Comparison of ENCODE assay signal across 8 cellular contexts in genomic region chr2:159516241-159516758, GRCh38.
DNase-seq lines count a peak whose midpoint lies in the region; ATAC-seq, FAIRE-seq and TF ChIP-seq lines count a peak whose summit lies in the region.

No MANE protein-coding gene starts in this region.

- peaks cover 3% of the 10 kb centered on the region for H3K36me3 Mint-ChIP-seq in IgD-negative memory B cell

- peak; percentile 5 for DNase-seq in activated CD4-positive, alpha-beta T cell treated with anti-CD3 and anti-CD28 coated beads, Interleukin-2, amount 50 U/mL, for 1 hour
- no peak for DNase-seq in activated CD4-positive, alpha-beta T cell treated with anti-CD3 and anti-CD28 coated beads, Interleukin-2, amount 50 U/mL, for 4 hours
- peak; percentile 9 to 79 for DNase-seq in PC-9
- DNase-seq in cerebellum (ENCODE audit: low spot score) = peak; percentile 41
- peak; percentile 35 for DNase-seq in HepG2 (ENCODE audit: low spot score)
- DNase-seq in suprapubic skin (ENCODE audit: low spot score in 2 of 2) = no peak

- H3K9me3 ChIP-seq in PC-9 (ENCODE audit: insufficient read depth, low read depth) (no peaks in the 10 kb centered on the region), HepG2 (ENCODE audit: low read length) (no peaks in the 10 kb centered on the region), suprapubic skin (no peaks in the 10 kb centered on the region)

- CTCF ChIA-PET in PC-9 (lab: Charles Lee) (no interaction called here), HepG2 (lab: Yijun Ruan, JAX; ENCODE audit: low intra/inter-chr PET ratio, low total read pairs) (no interaction called here)

- intact Hi-C loops in PC-9 (cut with micrococcal nuclease; ENCODE audit: unreplicated experiment) (loop anchor here (1.0 kb wide), 1 partner anchor 196 kb away; the partner anchor contains the start of gene MARCHF7), HepG2 (cut with micrococcal nuclease; ENCODE audit: unreplicated experiment) (loop anchor here (2.0 kb wide), 1 partner anchor 197 kb away; the partner anchor contains the start of gene MARCHF7)

- H3K27me3 Mint-ChIP-seq in IgD-negative memory B cell = no peaks in the 10 kb centered on the region

- no peaks in the 10 kb centered on the region for H3K27me3 ChIP-seq in PC-9 (ENCODE audit: insufficient read depth, low read depth)
- H3K27me3 ChIP-seq in HepG2 (ENCODE audit: control insufficient read depth in 1 of 2, insufficient read depth in 2 of 2, low read length in 2 of 2) = no peaks in the 10 kb centered on the region
- H3K27me3 ChIP-seq in suprapubic skin = no peaks in the 10 kb centered on the region

- H3K4me3 Mint-ChIP-seq in IgD-negative memory B cell = peak overlapping the region; percentile 87 to 96 (median 90)

- no peak for TF ChIP-seq CTCF in PC-9 (conservative IDR thresholded peaks at IDR 0.05)
- TF ChIP-seq CTCF in HepG2 (CRISPR knock-in tag; IDR thresholded peaks at IDR 0.05) = peak; percentile 42
- TF ChIP-seq CTCF in suprapubic skin (IDR thresholded peaks at IDR 0.05) = no peak

- BruUV-seq in PC-9 (replicated peaks; lab: Mats Ljungman, UMichigan) (TSS peak; percentile 50), HepG2 (replicated peaks; lab: Mats Ljungman, UMichigan) (TSS peak; percentile 58)

- H3F3A ChIP-seq in PC-9 (ENCODE audit: insufficient read depth, low read depth) = peaks cover 11% of the 10 kb centered on the region

- H3K9me3 Mint-ChIP-seq in IgD-negative memory B cell = no peaks in the 10 kb centered on the region

- peak overlapping the region; percentile 88 for H3K4me2 ChIP-seq in PC-9
- peak overlapping the region; percentile 72 for H3K4me2 ChIP-seq in HepG2 (ENCODE audit: low read depth, low read length)

- H3K4me1 Mint-ChIP-seq in IgD-negative memory B cell = peaks cover 16 to 21% (median 19%) of the 10 kb centered on the region in 3 donors

- no peak for TF ChIP-seq EP300 in HepG2 (IDR thresholded peaks at IDR 0.05; ENCODE audit: low read depth in 2 of 2, low read length in 2 of 2)
- no peak for TF ChIP-seq EP300 in HepG2 (CRISPR knock-in tag; IDR thresholded peaks at IDR 0.05; ENCODE audit: borderline replicate concordance)
- no peak for TF ChIP-seq EP300 in suprapubic skin (IDR thresholded peaks at IDR 0.05)

- POLR2A ChIA-PET in PC-9 (lab: Charles Lee; ENCODE audit: unreplicated experiment) = no interaction called here
- POLR2A ChIA-PET in HepG2 (lab: Yijun Ruan, JAX) = interaction anchor here (1.4 kb wide), 1 partner anchor 99 kb away, joined by 5 read pairs; no protein-coding TSS in a partner anchor

- H3K27ac Mint-ChIP-seq in IgD-negative memory B cell = peak overlapping the region; percentile 71 to 94 (median 91)

- in situ Hi-C loops in HepG2 (cut with HindIII; ENCODE audit: extremely low pct_ligation_motif_present, low pct_unique_long_range_greater_than_20kb) = no loop called here

- H2AFZ ChIP-seq in PC-9 (peak overlapping the region; percentile 89), HepG2 (ENCODE audit: low read length) (peak overlapping the region; percentile 95)

- no peaks in the 10 kb centered on the region for H4K20me1 ChIP-seq in PC-9 (ENCODE audit: insufficient read depth)
- no peaks in the 10 kb centered on the region for H4K20me1 ChIP-seq in HepG2 (ENCODE audit: insufficient read depth, low read length)

- H3K4me1 ChIP-seq in PC-9 (replicated peaks; ENCODE audit: insufficient read depth) (peaks cover 15% of the 10 kb centered on the region; the same call in 1 of the 2 replicates), HepG2 (ENCODE audit: insufficient read depth, low read length) (peaks cover 7% of the 10 kb centered on the region), suprapubic skin (peaks cover 34% of the 10 kb centered on the region)

- peak; percentile 89 for ATAC-seq in GM21786 (IDR thresholded peaks at IDR 0.05; ENCODE audit: unreplicated experiment)
- ATAC-seq in HepG2 = peak; percentile 84

- H3K79me2 ChIP-seq in PC-9 (ENCODE audit: low read depth) = peaks cover 4% of the 10 kb centered on the region; the same call in 1 of the 2 replicates
- H3K79me2 ChIP-seq in HepG2 (ENCODE audit: insufficient read depth, low read length) = no peaks in the 10 kb centered on the region

- H3K9ac ChIP-seq in HepG2 (ENCODE audit: insufficient read depth, low read depth, low read length) = peak overlapping the region; percentile 63

- TF ChIP-seq POLR2A in HepG2 (IDR thresholded peaks at IDR 0.05; ENCODE audit: insufficient read depth in 1 of 2, low read depth in 2 of 2, low read length in 2 of 2) (no peak), suprapubic skin (IDR thresholded peaks at IDR 0.05) (no peak)

- TF ChIP-seq RAD21 in HepG2 (CRISPR knock-in tag; IDR thresholded peaks at IDR 0.05) = no peak

- 24% methylated on average over 6 of the region's 6 CpGs for WGBS in HepG2 (ENCODE audit: low lambda C conversion rate)
- 2% methylated on average over 6 of the region's 6 CpGs for WGBS in suprapubic skin

- peak overlapping the region; percentile 92 for H3K4me3 ChIP-seq in PC-9
- H3K4me3 ChIP-seq in HepG2 (replicated peaks in 1 of 3; ENCODE audit: insufficient read depth in 1 of 3, low read depth in 2 of 3, low read length in 3 of 3) = peak overlapping the region; percentile 37 to 54 (median 53); a peak in 5 of 6 replicates
- peak overlapping the region; percentile 51 for H3K4me3 ChIP-seq in suprapubic skin

- no peak for FAIRE-seq in HepG2 (lab: Jason Lieb, UNC)

- no peaks in the 10 kb centered on the region for H3K36me3 ChIP-seq in PC-9 (ENCODE audit: low read depth)
- no peaks in the 10 kb centered on the region for H3K36me3 ChIP-seq in HepG2 (replicated peaks in 1 of 2; ENCODE audit: control insufficient read depth in 1 of 2, insufficient read depth in 2 of 2, low read length in 2 of 2)
- H3K36me3 ChIP-seq in suprapubic skin = no peaks in the 10 kb centered on the region

- no peaks in the 10 kb centered on the region; the same call in 1 of the 2 replicates for H3K9me2 ChIP-seq in PC-9 (ENCODE audit: insufficient read depth)

- H3K27ac ChIP-seq in PC-9 (peak overlapping the region; percentile 74), HepG2 (ENCODE audit: extremely low read length, insufficient read depth, low read length) (peak overlapping the region; percentile 39), suprapubic skin (peak overlapping the region; percentile 90)

TF ChIP-seq in HepG2, 621 proteins besides CTCF, POLR2A, EP300 and RAD21 (continues in another document):
- TF ChIP-seq, protein P1, sequence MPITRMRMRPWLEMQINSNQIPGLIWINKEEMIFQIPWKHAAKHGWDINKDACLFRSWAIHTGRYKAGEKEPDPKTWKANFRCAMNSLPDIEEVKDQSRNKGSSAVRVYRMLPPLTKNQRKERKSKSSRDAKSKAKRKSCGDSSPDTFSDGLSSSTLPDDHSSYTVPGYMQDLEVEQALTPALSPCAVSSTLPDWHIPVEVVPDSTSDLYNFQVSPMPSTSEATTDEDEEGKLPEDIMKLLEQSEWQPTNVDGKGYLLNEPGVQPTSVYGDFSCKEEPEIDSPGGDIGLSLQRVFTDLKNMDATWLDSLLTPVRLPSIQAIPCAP (CRISPR knock-in tag; IDR thresholded peaks at IDR 0.05; ENCODE audit: low read depth) = no peak
- 0 out of 2 replicates have a peak, but pooled peaks have one; percentile 8 for TF ChIP-seq STAG1 (CRISPR knock-in tag; IDR thresholded peaks at IDR 0.05)
- peak; percentile 14; the same call in 1 of the 2 replicates for TF ChIP-seq FOXA3 (CRISPR knock-in tag; IDR thresholded peaks at IDR 0.05)
- peak; percentile 29; the same call in 1 of the 2 replicates for TF ChIP-seq SIX1 (CRISPR knock-in tag; IDR thresholded peaks at IDR 0.05; ENCODE audit: borderline replicate concordance)
- no peak for TF ChIP-seq PREB (CRISPR knock-in tag; IDR thresholded peaks at IDR 0.05)
- 0 out of 2 replicates have a peak, but pooled peaks have one; percentile 20 for TF ChIP-seq ELF1 (CRISPR knock-in tag; IDR thresholded peaks at IDR 0.05)
- peak; percentile 34; the same call in 1 of the 2 replicates for TF ChIP-seq SOX5 (CRISPR knock-in tag; IDR thresholded peaks at IDR 0.05; ENCODE audit: borderline replicate concordance)
- TF ChIP-seq MIER3 (CRISPR knock-in tag; IDR thresholded peaks at IDR 0.05; ENCODE audit: borderline replicate concordance) = peak; percentile 13; the same call in 1 of the 2 replicates
- no peak for TF ChIP-seq ZNF333 (CRISPR knock-in tag; IDR thresholded peaks at IDR 0.05; ENCODE audit: borderline replicate concordance)
- no peak for TF ChIP-seq GABPA (IDR thresholded peaks at IDR 0.05; ENCODE audit: low read depth, low read length)
- TF ChIP-seq GABPA (CRISPR knock-in tag; IDR thresholded peaks at IDR 0.05; ENCODE audit: low read depth) = peak; percentile 69
- TF ChIP-seq ZMYM4 (CRISPR knock-in tag; IDR thresholded peaks at IDR 0.05) = peak; percentile 33; the same call in 1 of the 2 replicates
- no peak for TF ChIP-seq FOXA1 (IDR thresholded peaks at IDR 0.05)
- 0 out of 2 replicates have a peak, but pooled peaks have one; percentile 22 for TF ChIP-seq FOXA1 (CRISPR knock-in tag; IDR thresholded peaks at IDR 0.05)

Comparison
In these comparisons a context has a peak if more than half of its experiments do, and no peak if none do; other contexts are left out.
1. DNase-seq: peak in activated CD4-positive, alpha-beta T cell treated with anti-CD3 and anti-CD28 coated beads, Interleukin-2, amount 50 U/mL, for 1 hour (single experiment), PC-9 (2 of 2), cerebellum (single experiment) and HepG2 (single experiment); none in activated CD4-positive, alpha-beta T cell treated with anti-CD3 and anti-CD28 coated beads, Interleukin-2, amount 50 U/mL, for 4 hours (0 of 2) and suprapubic skin (0 of 2).
2. H3K27ac ChIP-seq: peak in every context shown above with its lines; median percentile 90 in suprapubic skin; 74 in PC-9; 39 in HepG2.
3. Peak in every context shown above with its lines, with median percentiles within 50 percentile points of each other: H3K4me3 ChIP-seq.